Comparison of ENCODE assay signal across 10 cellular contexts in the genomic region with DNA sequence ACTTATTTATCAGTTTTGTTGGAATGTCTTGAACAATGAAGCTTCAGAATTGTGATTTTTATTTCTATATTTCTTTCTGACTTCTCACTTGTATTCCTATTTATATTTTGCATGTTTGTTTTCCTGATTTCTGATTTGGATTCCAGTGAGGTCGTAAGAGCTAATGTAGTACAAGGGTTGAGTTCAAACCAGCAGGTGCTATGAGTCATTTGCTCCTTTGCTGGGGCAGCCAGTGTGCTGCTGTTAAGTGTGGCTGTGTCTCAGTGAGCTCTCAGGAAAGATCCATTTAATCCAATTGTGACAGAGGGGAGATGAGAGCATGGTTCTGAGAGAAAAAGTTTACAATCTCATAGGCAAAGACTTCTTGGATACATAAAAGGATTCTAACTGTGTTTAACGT. TPM values are rescaled to one million over a fixed set of nuclear protein-coding genes. Genes with fewer than 3 reads are reported as not detected.
DNase-seq lines count a peak whose midpoint lies in the region; ATAC-seq and TF ChIP-seq lines count a peak whose summit lies in the region.
"Had no signal": no experiment of that assay in that cellular context is flagged by ENCODE, and none has a peak within 500 bp of the region (broad histone marks: within the 10 kb centered on the region; RNA-seq: fewer than 3 reads in every experiment).

No MANE protein-coding gene starts in this region.

- H3K36me3 Mint-ChIP-seq in progenitor cell of endocrine pancreas (ENCODE audit: insufficient read depth) = peaks cover 8% of the 10 kb centered on the region

- intact Hi-C loops in PC-3 (cut with micrococcal nuclease) = no loop called here

- peak overlapping the region; percentile 43 for H3K27ac Mint-ChIP-seq in progenitor cell of endocrine pancreas
- H3K27ac Mint-ChIP-seq: T-helper 17 cell had no signal

- H3K9me3 Mint-ChIP-seq in progenitor cell of endocrine pancreas (ENCODE audit: low read depth) = no peaks in the 10 kb centered on the region
- H3K9me3 Mint-ChIP-seq: central memory CD8-positive, alpha-beta T cell; nephron had no signal

- peak; percentile 33 for DNase-seq in HEK293T (ENCODE audit: extremely low spot score)
- DNase-seq in PC-3 = peak; percentile 68
- DNase-seq in fibroblast of the conjunctiva (ENCODE audit: low read depth) = peak; percentile 24
- DNase-seq in progenitor cell of endocrine pancreas (ENCODE audit: low spot score, unreplicated experiment) = no peak
- no peak for DNase-seq in GDM1 (lab: John Stamatoyannopoulos, UW)
- DNase-seq: T-helper 17 cell had no signal

- H3K9me2 ChIP-seq in PC-3 (replicated peaks; ENCODE audit: low read length) = no peaks in the 10 kb centered on the region

- no peak overlapping the region for H3K4me3 ChIP-seq in PC-3 (ENCODE audit: low read length)

- peaks cover 15% of the 10 kb centered on the region for H3K79me2 ChIP-seq in PC-3 (ENCODE audit: low read length)

- no peak overlapping the region for H3K9ac ChIP-seq in PC-3 (ENCODE audit: low read length)

- no peaks in the 10 kb centered on the region for H3K36me3 ChIP-seq in PC-3 (ENCODE audit: low read depth, low read length)

- TF ChIP-seq CTCF in PC-3 (conservative IDR thresholded peaks at IDR 0.05; ENCODE audit: low read depth, low read length) (no peak), progenitor cell of endocrine pancreas (IDR thresholded peaks at IDR 0.05; ENCODE audit: unreplicated experiment) (no peak)

- peaks cover 45% of the 10 kb centered on the region for H3K4me1 Mint-ChIP-seq in progenitor cell of endocrine pancreas (ENCODE audit: low read depth)

- H3K4me3 Mint-ChIP-seq in progenitor cell of endocrine pancreas (ENCODE audit: low read depth) = no peak overlapping the region
- H3K4me3 Mint-ChIP-seq: central memory CD8-positive, alpha-beta T cell; nephron; T-helper 17 cell had no signal

- ATAC-seq in PC-3 (peak; percentile 80), GM19035 (IDR thresholded peaks at IDR 0.05; ENCODE audit: unreplicated experiment) (no peak), GM18861 (IDR thresholded peaks at IDR 0.05; ENCODE audit: unreplicated experiment) (no peak)
- ATAC-seq: T-helper 17 cell had no signal

- no peak overlapping the region for H2AFZ ChIP-seq in PC-3 (ENCODE audit: low read length)

- H3K27me3 ChIP-seq in PC-3 (ENCODE audit: low read length) = no peaks in the 10 kb centered on the region

- BruUV-seq in PC-3 (replicated peaks; lab: Mats Ljungman, UMichigan) = no TSS peak

- CTCF ChIA-PET in HEK293T (lab: Yijun Ruan, JAX) = no interaction called here
- CTCF ChIA-PET in PC-3 (lab: Charles Lee) = interaction anchor here (0.7 kb wide), 1 partner anchor 94 kb away, joined by 3 read pairs; no protein-coding TSS in a partner anchor

- peaks cover 11% of the 10 kb centered on the region for H3K4me1 ChIP-seq in PC-3 (ENCODE audit: insufficient read depth, low read length)

- H3K27me3 Mint-ChIP-seq in progenitor cell of endocrine pancreas = no peaks in the 10 kb centered on the region
- H3K27me3 Mint-ChIP-seq: central memory CD8-positive, alpha-beta T cell; T-helper 17 cell had no signal

- H3K9me3 ChIP-seq in PC-3 (ENCODE audit: low read length) = no peaks in the 10 kb centered on the region

- H3F3A ChIP-seq in PC-3 (ENCODE audit: low read length, unreplicated experiment) = no peaks in the 10 kb centered on the region

- H3K4me2 ChIP-seq in PC-3 (ENCODE audit: low read length) = peak overlapping the region; percentile 46; the same call in 1 of the 2 replicates

- H3K27ac ChIP-seq in PC-3 (ENCODE audit: low read length) = no peak overlapping the region

- POLR2A ChIA-PET in HEK293T (lab: Yijun Ruan, JAX) = interaction anchor here (1.0 kb wide), 1 partner anchor 23 kb away, joined by 4 read pairs; no protein-coding TSS in a partner anchor
- POLR2A ChIA-PET in PC-3 (lab: Charles Lee; ENCODE audit: unreplicated experiment) = no interaction called here

- H4K20me1 ChIP-seq in PC-3 (ENCODE audit: low read length) = no peaks in the 10 kb centered on the region

TF ChIP-seq in HEK293T, 16 proteins besides CTCF, POLR2A, EP300 and RAD21:
- TF ChIP-seq ELF4 (IDR thresholded peaks at IDR 0.05) = no peak
- no peak for TF ChIP-seq SP1 (IDR thresholded peaks at IDR 0.05)
- no peak for TF ChIP-seq HDGF (IDR thresholded peaks at IDR 0.05; ENCODE audit: borderline replicate concordance)
- TF ChIP-seq, protein P1, sequence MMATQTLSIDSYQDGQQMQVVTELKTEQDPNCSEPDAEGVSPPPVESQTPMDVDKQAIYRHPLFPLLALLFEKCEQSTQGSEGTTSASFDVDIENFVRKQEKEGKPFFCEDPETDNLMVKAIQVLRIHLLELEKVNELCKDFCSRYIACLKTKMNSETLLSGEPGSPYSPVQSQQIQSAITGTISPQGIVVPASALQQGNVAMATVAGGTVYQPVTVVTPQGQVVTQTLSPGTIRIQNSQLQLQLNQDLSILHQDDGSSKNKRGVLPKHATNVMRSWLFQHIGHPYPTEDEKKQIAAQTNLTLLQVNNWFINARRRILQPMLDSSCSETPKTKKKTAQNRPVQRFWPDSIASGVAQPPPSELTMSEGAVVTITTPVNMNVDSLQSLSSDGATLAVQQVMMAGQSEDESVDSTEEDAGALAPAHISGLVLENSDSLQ (IDR thresholded peaks at IDR 0.05) = no peak
TF ChIP-seq in HEK293T: peak in this region for 0.

RNA-seq across cellular contexts. Expression of gene MCU, which starts 48.6 kb away (rescaled TPM):
- total RNA-seq in PC-3 (2014; rRNA removed) (16.4 and 21.5 TPM in 2 replicates), progenitor cell of endocrine pancreas (63.8 and 66.2 TPM in 2 replicates)

Comparison
In these comparisons a context has a peak if more than half of its experiments do, and no peak if none do; other contexts are left out.
1. DNase-seq: peak in HEK293T (single experiment), PC-3 (single experiment) and fibroblast of the conjunctiva (single experiment); none in progenitor cell of endocrine pancreas (single experiment) and GDM1 (single experiment).